12 cellular contexts compared by ENCODE assay signal in genomic region chr12:53754633-53755261, GRCh38. TPM values are rescaled to one million over a fixed set of nuclear protein-coding genes. Genes with fewer than 3 reads are reported as not detected.
A peak's percentile ranks its signal among the peaks of the same experiment; 100 is the strongest.
DNase-seq lines count a peak whose midpoint lies in the region; ATAC-seq and TF ChIP-seq lines count a peak whose summit lies in the region.
"Had no signal": no experiment of that assay in that cellular context is flagged by ENCODE, and none has a peak within 500 bp of the region (broad histone marks: within the 10 kb centered on the region; RNA-seq: fewer than 3 reads in every experiment).

No MANE protein-coding gene starts in this region.

- WGBS in mammary epithelial cell (ENCODE audit: low coverage, missing lambda C conversion rate): 41% methylated on average over 4 of the region's 4 CpGs

- no peak overlapping the region for H3K4me3 Mint-ChIP-seq in MCF 10A (ENCODE audit: unreplicated experiment)
- no peak overlapping the region for H3K4me3 Mint-ChIP-seq in naive thymus-derived CD4-positive, alpha-beta T cell
- H3K4me3 Mint-ChIP-seq in osteocyte (ENCODE audit: unreplicated experiment): no peak overlapping the region

- POLR2A ChIA-PET in MCF 10A (lab: Yijun Ruan, JAX) (no interaction called here), PC-3 (lab: Charles Lee; ENCODE audit: unreplicated experiment) (no interaction called here)
- POLR2A ChIA-PET in naive thymus-derived CD4-positive, alpha-beta T cell (lab: Charles Lee): interaction anchor here (0.6 kb wide), 1 partner anchor 328 kb away, joined by 3 read pairs; no protein-coding TSS in a partner anchor

- H3K27me3 ChIP-seq in mammary epithelial cell (ENCODE audit: insufficient read depth, low read length): peaks cover 12% of the 10 kb centered on the region
- H3K27me3 ChIP-seq in PC-3 (ENCODE audit: low read length): 0 out of 2 replicates have a peak, but pooled peaks cover 3% of the 10 kb centered on the region
- H3K27me3 ChIP-seq in uterus: peaks cover 0 to 3% of the 10 kb centered on the region in 2 donors
- peaks cover 4% of the 10 kb centered on the region for H3K27me3 ChIP-seq in ascending aorta
- peaks cover 0 to 10% of the 10 kb centered on the region in 2 donors for H3K27me3 ChIP-seq in naive thymus-derived CD4-positive, alpha-beta T cell (ENCODE audit: control insufficient read depth in 2 of 2, insufficient read depth in 2 of 2, low read length in 2 of 2)

- no peaks in the 10 kb centered on the region for H4K20me1 ChIP-seq in mammary epithelial cell (ENCODE audit: insufficient read depth, low read length)
- H4K20me1 ChIP-seq in PC-3 (ENCODE audit: low read length): no peaks in the 10 kb centered on the region

- no peaks in the 10 kb centered on the region for H3K4me1 Mint-ChIP-seq in MCF 10A (ENCODE audit: insufficient read depth, unreplicated experiment)
- H3K4me1 Mint-ChIP-seq in naive thymus-derived CD4-positive, alpha-beta T cell: peaks cover 0 to 37% (median 5%) of the 10 kb centered on the region in 7 donors
- peaks cover 9% of the 10 kb centered on the region for H3K4me1 Mint-ChIP-seq in osteocyte (ENCODE audit: unreplicated experiment)

- H3K4me2 ChIP-seq in mammary epithelial cell (ENCODE audit: insufficient read depth, low read depth, low read length): no peak overlapping the region
- peak overlapping the region; percentile 52 for H3K4me2 ChIP-seq in PC-3 (ENCODE audit: low read length)

- H3K9me3 Mint-ChIP-seq in MCF 10A (ENCODE audit: unreplicated experiment) (no peaks in the 10 kb centered on the region), osteocyte (ENCODE audit: unreplicated experiment) (no peaks in the 10 kb centered on the region)
- peaks cover 0 to 3% (median 0%) of the 10 kb centered on the region in 11 donors for H3K9me3 Mint-ChIP-seq in naive thymus-derived CD4-positive, alpha-beta T cell

- H3K36me3 ChIP-seq in mammary epithelial cell (ENCODE audit: insufficient read depth, low read length): no peaks in the 10 kb centered on the region
- H3K36me3 ChIP-seq in PC-3 (ENCODE audit: low read depth, low read length): no peaks in the 10 kb centered on the region
- no peaks in the 10 kb centered on the region for H3K36me3 ChIP-seq in uterus
- H3K36me3 ChIP-seq in ascending aorta: no peaks in the 10 kb centered on the region
- no peaks in the 10 kb centered on the region for H3K36me3 ChIP-seq in naive thymus-derived CD4-positive, alpha-beta T cell (ENCODE audit: control insufficient read depth in 2 of 3, insufficient read depth in 3 of 3, low read length in 3 of 3)
- H3K36me3 ChIP-seq: tibial nerve had no signal

- H3K36me3 Mint-ChIP-seq in MCF 10A (ENCODE audit: insufficient read depth, unreplicated experiment): no peaks in the 10 kb centered on the region
- no peaks in the 10 kb centered on the region for H3K36me3 Mint-ChIP-seq in naive thymus-derived CD4-positive, alpha-beta T cell
- H3K36me3 Mint-ChIP-seq in osteocyte (ENCODE audit: unreplicated experiment): no peaks in the 10 kb centered on the region
- H3K36me3 Mint-ChIP-seq: naive B cell had no signal

- H3K27ac ChIP-seq in mammary epithelial cell (ENCODE audit: insufficient read depth, low read depth, low read length) (no peak overlapping the region), PC-3 (ENCODE audit: low read length) (no peak overlapping the region), uterus (peak overlapping the region; percentile 23 to 57), ascending aorta (no peak overlapping the region)
- H3K27ac ChIP-seq in naive thymus-derived CD4-positive, alpha-beta T cell (ENCODE audit: low read depth, low read length): no peak overlapping the region
- H3K27ac ChIP-seq: tibial nerve had no signal

- dilution Hi-C loops in mammary epithelial cell (cut with HindIII; ENCODE audit: low sequenced_read_pairs): no loop called here

- no peak for TF ChIP-seq POLR2A in uterus (IDR thresholded peaks at IDR 0.05)

- H3K9ac ChIP-seq in mammary epithelial cell (ENCODE audit: insufficient read depth, low read length): no peak overlapping the region
- no peak overlapping the region for H3K9ac ChIP-seq in PC-3 (ENCODE audit: low read length)

- CTCF ChIA-PET in MCF 10A (lab: Yijun Ruan, JAX) (interaction anchor here (0.6 to 6.7 kb wide), 9 partner anchors 10 to 437 kb away, joined by 3 to 96 read pairs (median 4); no protein-coding TSS in a partner anchor), mammary epithelial cell (lab: Charles Lee; ENCODE audit: low non-redundant PET) (interaction anchor here (0.5 kb wide), 1 partner anchor 12 kb away, joined by 3 read pairs; no protein-coding TSS in a partner anchor), PC-3 (lab: Charles Lee) (no interaction called here)
- CTCF ChIA-PET in naive thymus-derived CD4-positive, alpha-beta T cell (lab: Charles Lee): interaction anchor here (3.3 to 3.9 kb wide), 2 partner anchors 9 to 11 kb away, joined by 20 to 55 read pairs; no protein-coding TSS in a partner anchor

- H3K27ac Mint-ChIP-seq in MCF 10A (ENCODE audit: low read depth, unreplicated experiment): no peak overlapping the region
- H3K27ac Mint-ChIP-seq in naive thymus-derived CD4-positive, alpha-beta T cell: no peak overlapping the region
- H3K27ac Mint-ChIP-seq in osteocyte (ENCODE audit: unreplicated experiment): no peak overlapping the region
- H3K27ac Mint-ChIP-seq: naive B cell had no signal

- H3K9me2 ChIP-seq in PC-3 (replicated peaks; ENCODE audit: low read length): no peaks in the 10 kb centered on the region

- H3K79me2 ChIP-seq in mammary epithelial cell (ENCODE audit: insufficient read depth, low read length): no peaks in the 10 kb centered on the region
- H3K79me2 ChIP-seq in PC-3 (ENCODE audit: low read length): no peaks in the 10 kb centered on the region

- peak; percentile 35 for ATAC-seq in PC-3
- no peak for ATAC-seq in naive thymus-derived CD4-positive, alpha-beta T cell

- in situ Hi-C loops in mammary epithelial cell (cut with MboI; ENCODE audit: low sequenced_read_pairs in 2 of 2): loop anchor here in 1 of 2 donors (25.0 kb wide), 1 partner anchor 183 kb away; the partner anchor contains the start of gene HOXC13

- BruUV-seq in MCF 10A (replicated peaks; lab: Mats Ljungman, UMichigan) (no TSS peak), mammary epithelial cell (replicated peaks; lab: Mats Ljungman, UMichigan) (no TSS peak), PC-3 (replicated peaks; lab: Mats Ljungman, UMichigan) (no TSS peak)

- H3K4me1 ChIP-seq in mammary epithelial cell (ENCODE audit: insufficient read depth, low read length) (peaks cover 4% of the 10 kb centered on the region), PC-3 (ENCODE audit: insufficient read depth, low read length) (peaks cover 20% of the 10 kb centered on the region), uterus (no peaks in the 10 kb centered on the region), ascending aorta (peaks cover 7 to 18% of the 10 kb centered on the region in 2 donors)
- peaks cover 0 to 14% of the 10 kb centered on the region in 2 donors for H3K4me1 ChIP-seq in naive thymus-derived CD4-positive, alpha-beta T cell (ENCODE audit: control insufficient read depth in 2 of 2, insufficient read depth in 2 of 2, low read length in 2 of 2)

- H3F3A ChIP-seq in PC-3 (ENCODE audit: low read length, unreplicated experiment): no peaks in the 10 kb centered on the region

- DNase-seq in MCF 10A (ENCODE audit: unreplicated experiment): peak; percentile 55
- no peak for DNase-seq in mammary epithelial cell
- DNase-seq in PC-3: peak; percentile 46
- peak; percentile 69 for DNase-seq in fibroblast of the aortic adventitia (ENCODE audit: low read depth)
- peak in 1 of 2 donors; percentile 67 for DNase-seq in uterus
- DNase-seq in ascending aorta (ENCODE audit: low spot score in 2 of 2): no peak
- DNase-seq in naive thymus-derived CD4-positive, alpha-beta T cell: no peak
- no peak for DNase-seq in osteocyte (ENCODE audit: extremely low spot score, unreplicated experiment)
- DNase-seq: small intestine had no signal

- H3K4me3 ChIP-seq in mammary epithelial cell (replicated peaks in 1 of 3; ENCODE audit: insufficient read depth in 1 of 3, low read depth in 2 of 3, low read length in 3 of 3) (no peak overlapping the region), PC-3 (ENCODE audit: low read length) (no peak overlapping the region; the same call in 1 of the 2 replicates), fibroblast of the aortic adventitia (ENCODE audit: low read depth, low read length) (no peak overlapping the region), uterus (no peak overlapping the region), ascending aorta (no peak overlapping the region)
- H3K4me3 ChIP-seq in naive thymus-derived CD4-positive, alpha-beta T cell (ENCODE audit: low read length): no peak overlapping the region
- H3K4me3 ChIP-seq: tibial nerve had no signal

- H3K27me3 Mint-ChIP-seq in MCF 10A (ENCODE audit: insufficient read depth, unreplicated experiment) (peaks cover 22% of the 10 kb centered on the region), osteocyte (ENCODE audit: unreplicated experiment) (peaks cover 38% of the 10 kb centered on the region)
- H3K27me3 Mint-ChIP-seq in naive thymus-derived CD4-positive, alpha-beta T cell: peaks cover 19 to 28% (median 20%) of the 10 kb centered on the region in 5 donors

- H3K9me3 ChIP-seq in mammary epithelial cell (replicated peaks; ENCODE audit: insufficient read depth, low read length) (no peaks in the 10 kb centered on the region), PC-3 (ENCODE audit: low read length) (no peaks in the 10 kb centered on the region), uterus (no peaks in the 10 kb centered on the region), ascending aorta (no peaks in the 10 kb centered on the region)
- no peaks in the 10 kb centered on the region for H3K9me3 ChIP-seq in naive thymus-derived CD4-positive, alpha-beta T cell (ENCODE audit: control insufficient read depth in 2 of 3, low read length in 3 of 3)
- H3K9me3 ChIP-seq: tibial nerve had no signal

- intact Hi-C loops in MCF 10A (cut with micrococcal nuclease): no loop called here
- intact Hi-C loops in mammary epithelial cell (cut with micrococcal nuclease): no loop called here
- intact Hi-C loops in PC-3 (cut with micrococcal nuclease): no loop called here
- intact Hi-C loops in uterus (cut with DNase I; ENCODE audit: low total_unique reads): no loop called here
- intact Hi-C loops in ascending aorta (cut with DNase I): no loop called here
- intact Hi-C loops in naive thymus-derived CD4-positive, alpha-beta T cell (cut with micrococcal nuclease): loop anchor here in 1 of 2 donors (10.0 kb wide), 1 partner anchor 520 kb away; no protein-coding TSS in a partner anchor

- H2AFZ ChIP-seq in mammary epithelial cell (ENCODE audit: low read depth, low read length) (no peak overlapping the region), PC-3 (ENCODE audit: low read length) (peak overlapping the region; percentile 56)

- TF ChIP-seq CTCF in MCF 10A (IDR thresholded peaks at IDR 0.05; ENCODE audit: unreplicated experiment) (no peak), mammary epithelial cell (conservative IDR thresholded peaks at IDR 0.05 in 1 of 2, IDR thresholded peaks at IDR 0.05 in 1 of 2; ENCODE audit: extremely low read depth in 1 of 2, insufficient read depth in 1 of 2, low read depth in 1 of 2, low read length in 2 of 2) (no peak), PC-3 (conservative IDR thresholded peaks at IDR 0.05; ENCODE audit: low read depth, low read length) (no peak), fibroblast of the aortic adventitia (IDR thresholded peaks at IDR 0.05; ENCODE audit: insufficient read depth, low read length) (no peak), uterus (IDR thresholded peaks at IDR 0.05) (no peak), ascending aorta (IDR thresholded peaks at IDR 0.05) (no peak), osteocyte (IDR thresholded peaks at IDR 0.05) (no peak)

RNA-seq across cellular contexts. Expression of gene CISTR, which starts 3.0 kb away (rescaled TPM):
- not detected in 2 replicates for total RNA-seq in MCF 10A (2022)
- not detected for total RNA-seq in mammary epithelial cell
- not detected for polyA plus RNA-seq in mammary epithelial cell
- polyA minus RNA-seq in mammary epithelial cell: not detected
- not detected in 2 replicates for total RNA-seq in PC-3 (2014; rRNA removed)
- total RNA-seq in fibroblast of the aortic adventitia (ENCODE audit: low replicate concordance): not detected in 2 replicates
- total RNA-seq in uterus: not detected
- not detected for total RNA-seq in ascending aorta
- not detected for total RNA-seq in naive thymus-derived CD4-positive, alpha-beta T cell
- polyA plus RNA-seq in naive thymus-derived CD4-positive, alpha-beta T cell: not detected
- total RNA-seq in osteocyte: not detected in 2 replicates
- total RNA-seq: tibial nerve had no signal
- polyA plus RNA-seq: adipose tissue, small intestine had no signal

RNA-seq across cellular contexts. Expression of gene CALCOCO1, which starts 27.5 kb away (rescaled TPM):
- total RNA-seq in MCF 10A (2022) (49.4 and 74.6 TPM in 2 replicates), mammary epithelial cell (100 to 1,000 TPM in 1 of 2 donors, 10 to 100 TPM in 1; 61.1 to 127 TPM), PC-3 (2014; rRNA removed) (20.4 and 30.6 TPM in 2 replicates), fibroblast of the aortic adventitia (ENCODE audit: low replicate concordance) (96.2 and 234 TPM in 2 replicates), uterus (100 to 1,000 TPM; 121 to 219 (median 152) TPM), ascending aorta (258 TPM), osteocyte (186 and 198 TPM in 2 replicates)
- polyA plus RNA-seq in mammary epithelial cell: 48.3 TPM
- 8.5 TPM for polyA minus RNA-seq in mammary epithelial cell
- total RNA-seq in naive thymus-derived CD4-positive, alpha-beta T cell: 100 to 1,000 TPM in 3 of 5 experiments, 10 to 100 TPM in 2; 66.1 to 175 (median 137) TPM
- 10 to 100 TPM; 58.7 to 68.9 TPM for polyA plus RNA-seq in naive thymus-derived CD4-positive, alpha-beta T cell

Comparison
In these comparisons a context has a peak if more than half of its experiments do, and no peak if none do; other contexts are left out.
1. DNase-seq: peak in MCF 10A (single experiment), PC-3 (single experiment) and fibroblast of the aortic adventitia (single experiment); none in mammary epithelial cell (single experiment), ascending aorta (0 of 2), naive thymus-derived CD4-positive, alpha-beta T cell (0 of 9) and osteocyte (single experiment).
2. H3K27ac ChIP-seq: peak in uterus (2 of 2); none in mammary epithelial cell (single experiment), PC-3 (single experiment), ascending aorta (0 of 2) and naive thymus-derived CD4-positive, alpha-beta T cell (single experiment).